ENCODE assay signal across 35 cellular contexts in genomic region chr10:93356516-93356915, GRCh38.
"Had no signal": no experiment of that assay in that cellular context is flagged by ENCODE, and none has a peak within 500 bp of the region (broad histone marks: within the 10 kb centered on the region; RNA-seq: fewer than 3 reads in every experiment).

No MANE protein-coding gene starts in this region.

- H3K27ac Mint-ChIP-seq: activated CD4-positive, alpha-beta memory T cell treated with anti-CD3 and anti-CD28 coated beads for 36 hours; activated CD4-positive, alpha-beta T cell treated with anti-CD3 and anti-CD28 coated beads for 36 hours; activated CD4-positive, alpha-beta T cell treated with anti-CD3 and anti-CD28 coated beads, Interleukin-2, amount 10 ng/mL, durations not matched to agents 24 days and 14 days; activated CD8-positive, alpha-beta memory T cell treated with anti-CD3 and anti-CD28 coated beads, Interleukin-2, amount 10 ng/mL, durations not matched to agents 7 days and 5 days; activated CD8-positive, alpha-beta T cell treated with anti-CD3 and anti-CD28 coated beads, Interleukin-2, amount 10 ng/mL, durations not matched to agents 7 days and 5 days; activated naive CD4-positive, alpha-beta T cell treated with anti-CD3 and anti-CD28 coated beads for 36 hours; activated naive CD4-positive, alpha-beta T cell treated with anti-CD3 and anti-CD28 coated beads, Interleukin-2, amount 50 U/mL, for 24 hours; activated naive CD8-positive, alpha-beta T cell treated with anti-CD3 and anti-CD28 coated beads for 36 hours; activated naive CD8-positive, alpha-beta T cell treated with anti-CD3 and anti-CD28 coated beads, Interleukin-2, amount 50 U/mL, for 24 hours; activated T-helper 1 cell treated with anti-CD3 and anti-CD28 coated beads, Interleukin-12 subunit alpha, Interleukin-12 subunit beta, Interleukin-2, Interleukin-4 antibody, amounts not matched to agents 30 ng/mL and 10 ng/mL and 1 ng/mL, durations not matched to agents 14 hours and 24 hours and 36 hours; activated T-helper 2 cell treated with anti-CD3 and anti-CD28 coated beads, Interferon-gamma antibody, Interleukin-2, Interleukin-4, amounts not matched to agents 10 μg/mL and 5 μg/mL and 100 μg/mL, durations not matched to agents 14 hours and 24 hours and 36 hours; effector memory CD8-positive, alpha-beta T cell; T-helper 17 cell; T-helper 2 cell treated with Interferon-gamma antibody and Interleukin-4, amounts not matched to agents 5 μg/mL and 100 μg/mL, for 36 hours had no signal

- H3K36me3 ChIP-seq: gastrocnemius medialis had no signal

- H3K27ac ChIP-seq: adrenal gland, body of pancreas, esophagus muscularis mucosa, foreskin keratinocyte, gastrocnemius medialis, heart right ventricle had no signal

- H3K9me3 ChIP-seq: adrenal gland, body of pancreas, gastrocnemius medialis had no signal

- H3K9me3 Mint-ChIP-seq: activated CD4-positive, alpha-beta memory T cell treated with anti-CD3 and anti-CD28 coated beads for 36 hours; activated CD4-positive, alpha-beta T cell treated with anti-CD3 and anti-CD28 coated beads, Interleukin-2, amount 10 ng/mL, durations not matched to agents 24 days and 14 days; activated naive CD4-positive, alpha-beta T cell treated with anti-CD3 and anti-CD28 coated beads for 36 hours; activated naive CD4-positive, alpha-beta T cell treated with anti-CD3 and anti-CD28 coated beads, Interleukin-2, amount 50 U/mL, for 24 hours; activated naive CD8-positive, alpha-beta T cell treated with anti-CD3 and anti-CD28 coated beads for 36 hours; activated naive CD8-positive, alpha-beta T cell treated with anti-CD3 and anti-CD28 coated beads, Interleukin-2, amount 50 U/mL, for 24 hours; activated T-helper 1 cell treated with anti-CD3 and anti-CD28 coated beads, Interleukin-12 subunit alpha, Interleukin-12 subunit beta, Interleukin-2, Interleukin-4 antibody, amounts not matched to agents 30 ng/mL and 10 ng/mL and 1 ng/mL, durations not matched to agents 14 hours and 24 hours and 36 hours; activated T-helper 2 cell treated with anti-CD3 and anti-CD28 coated beads, Interferon-gamma antibody, Interleukin-2, Interleukin-4, amounts not matched to agents 10 μg/mL and 5 μg/mL and 100 μg/mL, durations not matched to agents 14 hours and 24 hours and 36 hours; effector memory CD8-positive, alpha-beta T cell; T-helper 2 cell treated with Interferon-gamma antibody and Interleukin-4, amounts not matched to agents 5 μg/mL and 100 μg/mL, for 36 hours had no signal

- H3K4me3 Mint-ChIP-seq: activated CD4-positive, alpha-beta memory T cell treated with anti-CD3 and anti-CD28 coated beads for 36 hours; activated CD4-positive, alpha-beta T cell treated with anti-CD3 and anti-CD28 coated beads for 36 hours; activated CD4-positive, alpha-beta T cell treated with anti-CD3 and anti-CD28 coated beads, Interleukin-2, amount 10 ng/mL, durations not matched to agents 24 days and 14 days; activated CD8-positive, alpha-beta memory T cell treated with anti-CD3 and anti-CD28 coated beads, Interleukin-2, amount 10 ng/mL, durations not matched to agents 7 days and 5 days; activated CD8-positive, alpha-beta T cell treated with anti-CD3 and anti-CD28 coated beads, Interleukin-2, amount 10 ng/mL, durations not matched to agents 7 days and 5 days; activated naive CD4-positive, alpha-beta T cell treated with anti-CD3 and anti-CD28 coated beads for 36 hours; activated naive CD4-positive, alpha-beta T cell treated with anti-CD3 and anti-CD28 coated beads, Interleukin-2, amount 50 U/mL, for 24 hours; activated naive CD8-positive, alpha-beta T cell treated with anti-CD3 and anti-CD28 coated beads for 36 hours; activated naive CD8-positive, alpha-beta T cell treated with anti-CD3 and anti-CD28 coated beads, Interleukin-2, amount 50 U/mL, for 24 hours; activated T-helper 1 cell treated with anti-CD3 and anti-CD28 coated beads, Interleukin-12 subunit alpha, Interleukin-12 subunit beta, Interleukin-2, Interleukin-4 antibody, amounts not matched to agents 30 ng/mL and 10 ng/mL and 1 ng/mL, durations not matched to agents 14 hours and 24 hours and 36 hours; effector memory CD8-positive, alpha-beta T cell; T-helper 17 cell; T-helper 2 cell treated with Interferon-gamma antibody and Interleukin-4, amounts not matched to agents 5 μg/mL and 100 μg/mL, for 36 hours had no signal

- H3K4me3 ChIP-seq: adrenal gland, body of pancreas, esophagus muscularis mucosa, gastrocnemius medialis, heart right ventricle had no signal

- H3K36me3 Mint-ChIP-seq: activated naive CD4-positive, alpha-beta T cell treated with anti-CD3 and anti-CD28 coated beads, Interleukin-2, amount 50 U/mL, for 24 hours had no signal

- ATAC-seq: activated CD4-positive, alpha-beta T cell treated with anti-CD3 and anti-CD28 coated beads for 36 hours; activated CD8-positive, alpha-beta memory T cell treated with anti-CD3 and anti-CD28 coated beads, Interleukin-2, amount 10 ng/mL, durations not matched to agents 7 days and 5 days; activated CD8-positive, alpha-beta T cell treated with anti-CD3 and anti-CD28 coated beads, Interleukin-2, amount 10 ng/mL, durations not matched to agents 7 days and 5 days; activated naive CD8-positive, alpha-beta T cell treated with anti-CD3 and anti-CD28 coated beads, Interleukin-2, amount 50 U/mL, for 24 hours; body of pancreas; effector memory CD8-positive, alpha-beta T cell; foreskin keratinocyte; gastrocnemius medialis; heart right ventricle; T-helper 17 cell had no signal

- H3K27me3 Mint-ChIP-seq: activated CD4-positive, alpha-beta T cell treated with anti-CD3 and anti-CD28 coated beads, Interleukin-2, amount 10 ng/mL, durations not matched to agents 24 days and 14 days; activated CD8-positive, alpha-beta memory T cell treated with anti-CD3 and anti-CD28 coated beads, Interleukin-2, amount 10 ng/mL, durations not matched to agents 7 days and 5 days had no signal

- H3K27me3 ChIP-seq: adrenal gland, body of pancreas, esophagus muscularis mucosa, foreskin keratinocyte, gastrocnemius medialis, heart right ventricle had no signal

- DNase-seq: activated CD4-positive, alpha-beta memory T cell treated with anti-CD3 and anti-CD28 coated beads for 36 hours; activated CD4-positive, alpha-beta T cell treated with anti-CD3 and anti-CD28 coated beads for 36 hours; activated CD4-positive, alpha-beta T cell treated with anti-CD3 and anti-CD28 coated beads, Interleukin-2, amount 10 ng/mL, durations not matched to agents 24 days and 14 days; activated CD4-positive, CD25-positive, alpha-beta regulatory T cell; activated CD4-positive, CD25-positive, alpha-beta regulatory T cell treated with anti-CD3 and anti-CD28 coated beads, Interleukin-2, amount 50 U/mL, for 72 hours; activated CD8-positive, alpha-beta memory T cell treated with anti-CD3 and anti-CD28 coated beads, Interleukin-2, amount 10 ng/mL, durations not matched to agents 7 days and 5 days; activated CD8-positive, alpha-beta memory T cell treated with anti-CD3 and anti-CD28 coated beads, Interleukin-2, amount 50 U/mL, for 4 hours; activated CD8-positive, alpha-beta T cell treated with anti-CD3 and anti-CD28 coated beads, Interleukin-2, amount 10 ng/mL, durations not matched to agents 7 days and 5 days; activated effector memory CD4-positive, alpha-beta T cell treated with anti-CD3 and anti-CD28 coated beads, Interleukin-2, amount 50 U/mL, for 16 hours; activated naive CD4-positive, alpha-beta T cell treated with anti-CD3 and anti-CD28 coated beads for 36 hours; activated naive CD8-positive, alpha-beta T cell treated with anti-CD3 and anti-CD28 coated beads for 36 hours; activated naive CD8-positive, alpha-beta T cell treated with anti-CD3 and anti-CD28 coated beads, Interleukin-2, amount 50 U/mL, for 24 hours; activated T-cell treated with anti-CD3 and anti-CD28 coated beads, Interleukin-2, amount 50 U/mL, for 1 hour; activated T-cell treated with anti-CD3 and anti-CD28 coated beads, Interleukin-2, amount 50 U/mL, for 48 hours; adrenal gland; amygdala; aorta; body of pancreas; caudate nucleus; cortex of kidney; dermis blood vessel endothelial cell; effector CD4-positive, alpha-beta T cell; effector memory CD8-positive, alpha-beta T cell; erythroblast; foreskin keratinocyte; gastrocnemius medialis; glutamatergic neuron; heart right ventricle; T-helper 17 cell; T1000 had no signal

- H3K4me1 ChIP-seq: adrenal gland, body of pancreas, esophagus muscularis mucosa, foreskin keratinocyte, gastrocnemius medialis, heart right ventricle had no signal
